Comparison of ENCODE assay signal across 1 cellular context in genomic region chr14:33849455-33849801, GRCh38.
TF ChIP-seq lines count a peak whose summit lies in the region.

No MANE protein-coding gene starts in this region.

TF ChIP-seq in SK-N-SH treated with all-trans-retinoic acid at 6 μM for 48 hours, 23 proteins besides CTCF, POLR2A, EP300 and RAD21 (continued from another document):
- TF ChIP-seq PATZ1 (CRISPR knock-in tag; IDR thresholded peaks at IDR 0.05; ENCODE audit: borderline replicate concordance) (no peak), TCF4 (CRISPR knock-in tag; IDR thresholded peaks at IDR 0.05; ENCODE audit: borderline replicate concordance) (no peak), CSRNP3 (CRISPR knock-in tag; IDR thresholded peaks at IDR 0.05) (no peak), SNAI2 (CRISPR knock-in tag; IDR thresholded peaks at IDR 0.05) (no peak), ZNF565 (CRISPR knock-in tag; conservative IDR thresholded peaks at IDR 0.05; ENCODE audit: low read depth) (no peak), ZFP30 (CRISPR knock-in tag; IDR thresholded peaks at IDR 0.05) (no peak), GLIS3 (CRISPR knock-in tag; IDR thresholded peaks at IDR 0.05) (no peak), TSHZ2 (CRISPR knock-in tag; IDR thresholded peaks at IDR 0.05) (no peak), TOX (CRISPR knock-in tag; IDR thresholded peaks at IDR 0.05; ENCODE audit: borderline replicate concordance) (no peak), ZFP3 (CRISPR knock-in tag; IDR thresholded peaks at IDR 0.05) (no peak), ESRRG (CRISPR knock-in tag; IDR thresholded peaks at IDR 0.05) (no peak), ZC3H10 (CRISPR knock-in tag; IDR thresholded peaks at IDR 0.05) (no peak)
